Comparison of ENCODE assay signal across 8 cellular contexts in the genomic region with DNA sequence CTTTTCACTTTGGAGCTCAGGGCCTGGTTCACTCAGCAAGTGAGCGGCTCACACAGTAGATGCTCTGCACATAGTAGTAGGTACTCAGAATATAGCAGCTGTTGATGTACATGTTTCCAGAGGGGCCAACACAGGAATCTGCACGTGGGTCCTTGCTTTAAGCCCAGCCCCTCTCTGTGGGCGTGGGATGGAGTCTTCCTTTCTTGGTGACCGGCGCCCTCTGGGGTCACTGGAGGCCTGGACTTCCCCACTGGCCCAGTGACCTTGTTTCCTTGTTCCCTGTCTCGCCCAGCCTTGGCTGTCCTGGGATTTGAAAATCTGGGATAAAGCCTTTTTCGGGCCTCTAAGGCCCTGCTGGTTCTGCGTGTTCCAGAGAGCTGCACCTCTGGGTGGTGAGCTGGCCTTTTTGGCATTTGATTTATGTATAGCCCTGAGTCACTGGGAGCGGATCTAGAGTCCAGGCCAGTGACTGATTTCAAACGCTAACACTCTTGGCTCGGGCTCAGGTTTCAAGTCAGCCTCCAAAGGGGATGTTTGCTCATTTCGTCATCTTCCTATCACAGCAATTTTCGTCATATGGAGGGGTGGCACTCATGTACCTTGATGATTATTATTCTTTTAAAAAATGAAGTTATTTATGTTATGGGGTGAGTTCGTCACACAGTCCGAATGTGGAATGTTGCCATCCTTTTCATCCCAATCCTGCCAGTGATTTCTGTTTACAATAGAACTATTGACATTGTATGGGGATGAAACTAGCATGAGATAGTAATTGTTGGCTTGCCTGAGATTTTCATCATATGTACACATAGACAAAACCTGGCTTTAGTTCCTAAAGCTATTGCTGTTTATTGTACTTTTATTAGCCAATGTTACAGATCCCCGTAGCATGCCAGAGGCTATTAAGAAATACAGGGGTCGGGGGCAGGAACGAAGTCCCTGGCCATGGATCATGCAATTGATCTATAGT.
DNase-seq lines count a peak whose midpoint lies in the region; ATAC-seq and TF ChIP-seq lines count a peak whose summit lies in the region.

No MANE protein-coding gene starts in this region.

- DNase-seq in GM03348 (ENCODE audit: low spot score) (peak; percentile 94), NCI-H460 (ENCODE audit: extremely low read depth, low read depth) (peak; percentile 100), T47D (ENCODE audit: low read depth in 1 of 2, low spot score in 1 of 2) (peak; percentile 17 to 77), iris pigment epithelial cell (ENCODE audit: low read depth) (peak; percentile 100), smooth muscle cell of the brain vasculature (ENCODE audit: low read depth, low spot score) (peak; percentile 89), KG1 (lab: John Stamatoyannopoulos, UW) (no peak)
- no peak for DNase-seq in activated CD8-positive, alpha-beta T cell treated with anti-CD3 and anti-CD28 coated beads for 36 hours

- no peaks in the 10 kb centered on the region for H3K36me3 Mint-ChIP-seq in activated CD8-positive, alpha-beta T cell treated with anti-CD3 and anti-CD28 coated beads for 36 hours (ENCODE audit: low read depth)

- ATAC-seq in activated CD8-positive, alpha-beta T cell treated with anti-CD3 and anti-CD28 coated beads for 36 hours = no peak
- ATAC-seq in HG03095 (IDR thresholded peaks at IDR 0.05; ENCODE audit: unreplicated experiment) = no peak

- POLR2A ChIA-PET in activated CD8-positive, alpha-beta T cell treated with anti-CD3 and anti-CD28 coated beads for 36 hours (lab: Charles Lee) = interaction anchor here (0.6 kb wide), 1 partner anchor 21 kb away, joined by 3 read pairs; no protein-coding TSS in a partner anchor

- peaks cover 34% of the 10 kb centered on the region for H3K4me1 Mint-ChIP-seq in activated CD8-positive, alpha-beta T cell treated with anti-CD3 and anti-CD28 coated beads for 36 hours (ENCODE audit: low read depth)

- in situ Hi-C loops in T47D (cut with HindIII; ENCODE audit: low pct_unique_long_range_greater_than_20kb, low sequenced_read_pairs) = no loop called here

- CTCF ChIA-PET in activated CD8-positive, alpha-beta T cell treated with anti-CD3 and anti-CD28 coated beads for 36 hours (lab: Charles Lee) = no interaction called here

- H3K27me3 Mint-ChIP-seq in activated CD8-positive, alpha-beta T cell treated with anti-CD3 and anti-CD28 coated beads for 36 hours = no peaks in the 10 kb centered on the region

- H3K4me3 Mint-ChIP-seq in activated CD8-positive, alpha-beta T cell treated with anti-CD3 and anti-CD28 coated beads for 36 hours = no peak overlapping the region

- no peak overlapping the region for H3K27ac Mint-ChIP-seq in activated CD8-positive, alpha-beta T cell treated with anti-CD3 and anti-CD28 coated beads for 36 hours

- TF ChIP-seq CTCF in activated CD8-positive, alpha-beta T cell treated with anti-CD3 and anti-CD28 coated beads for 36 hours (IDR thresholded peaks at IDR 0.05) = no peak

- H3K9me3 Mint-ChIP-seq in activated CD8-positive, alpha-beta T cell treated with anti-CD3 and anti-CD28 coated beads for 36 hours = no peaks in the 10 kb centered on the region

- intact Hi-C loops in activated CD8-positive, alpha-beta T cell treated with anti-CD3 and anti-CD28 coated beads for 36 hours (cut with micrococcal nuclease) = no loop called here

Comparison
In these comparisons a context has a peak if more than half of its experiments do, and no peak if none do; other contexts are left out.
1. DNase-seq: peak in GM03348 (single experiment), NCI-H460 (single experiment), T47D (2 of 2), iris pigment epithelial cell (single experiment) and smooth muscle cell of the brain vasculature (single experiment); none in KG1 (single experiment) and activated CD8-positive, alpha-beta T cell treated with anti-CD3 and anti-CD28 coated beads for 36 hours (single experiment).